In the genomic region with DNA sequence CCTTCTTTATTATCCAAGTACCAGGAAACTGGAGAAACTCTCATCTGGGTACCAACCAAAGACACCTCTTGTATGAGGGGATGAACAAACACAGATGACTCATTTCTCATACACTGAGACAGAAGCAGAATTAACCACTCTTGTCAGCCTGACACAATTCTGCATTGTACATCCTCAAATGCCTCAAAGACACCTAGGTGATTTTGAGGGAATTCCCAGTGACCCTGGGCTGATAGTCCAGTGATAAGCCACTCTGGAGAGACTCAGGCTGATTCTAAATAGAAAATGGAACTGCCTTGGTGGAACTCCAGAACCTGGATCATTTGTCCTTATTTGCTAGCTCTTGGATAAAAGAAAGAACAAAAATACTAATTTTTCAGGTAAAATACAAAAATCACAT, we compare ENCODE assay signal across 2 cellular contexts. TPM values are rescaled to one million over a fixed set of nuclear protein-coding genes. Genes with fewer than 3 reads are reported as not detected.
"Had no signal": no experiment of that assay in that cellular context is flagged by ENCODE, and none has a peak within 500 bp of the region (broad histone marks: within the 10 kb centered on the region; RNA-seq: fewer than 3 reads in every experiment).

No MANE protein-coding gene starts in this region.

RNA-seq across cellular contexts. Expression of a gene that starts 19.1 kb away (rescaled TPM):
- total RNA-seq: HT-29, HT1080 had no signal

RNA-seq across cellular contexts. Expression of a gene that starts 19.4 kb away (rescaled TPM):
- total RNA-seq: HT-29, HT1080 had no signal
